In the genomic region with DNA sequence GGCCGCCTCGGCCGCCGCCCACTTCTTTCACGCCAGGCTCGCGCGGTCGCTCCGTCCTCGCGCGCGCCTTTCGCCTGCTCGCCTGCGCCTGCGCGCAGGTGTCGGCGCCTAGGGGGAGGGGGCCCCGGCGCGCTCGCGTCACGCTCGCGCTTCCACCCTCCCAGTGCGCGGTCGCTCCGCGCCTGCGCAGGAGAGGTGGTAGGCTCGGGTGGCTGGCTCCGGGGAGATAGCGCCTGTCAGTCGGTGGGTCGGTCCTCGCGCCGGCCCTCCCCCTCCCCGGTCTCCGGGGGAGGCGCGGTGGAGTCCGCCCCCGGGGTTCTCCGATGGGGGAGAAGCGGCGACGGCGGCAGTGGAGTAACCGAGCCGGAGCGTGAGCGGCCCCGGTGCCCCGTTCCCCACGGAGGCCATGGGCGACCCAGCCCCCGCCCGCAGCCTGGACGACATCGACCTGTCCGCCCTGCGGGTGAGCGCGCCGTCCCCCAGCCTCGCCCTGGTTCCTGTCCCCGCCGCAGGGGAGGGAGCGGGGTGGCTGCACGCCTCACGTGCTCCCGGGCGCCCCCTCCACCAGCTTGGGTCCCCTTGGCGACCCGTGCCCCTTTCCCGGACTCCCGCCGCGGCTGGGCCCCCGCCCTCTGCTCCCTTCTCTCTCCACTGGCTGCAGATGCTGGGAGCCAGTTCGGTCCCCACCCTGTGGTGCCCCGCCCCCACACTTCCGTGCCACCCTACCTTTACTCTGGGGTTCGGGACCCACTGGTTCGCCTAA, we compare ENCODE assay signal across 1 cellular context.
TF ChIP-seq lines count a peak whose summit lies in the region.

MINK1 (plus strand) TSS at position 163 of the 763 bp plus-strand sequence; CDS start at position 407, 244 bp downstream.

TF ChIP-seq in HepG2, 621 proteins besides CTCF, POLR2A, EP300 and RAD21 (continued from another document and continues in another):
- TF ChIP-seq, protein P1, sequence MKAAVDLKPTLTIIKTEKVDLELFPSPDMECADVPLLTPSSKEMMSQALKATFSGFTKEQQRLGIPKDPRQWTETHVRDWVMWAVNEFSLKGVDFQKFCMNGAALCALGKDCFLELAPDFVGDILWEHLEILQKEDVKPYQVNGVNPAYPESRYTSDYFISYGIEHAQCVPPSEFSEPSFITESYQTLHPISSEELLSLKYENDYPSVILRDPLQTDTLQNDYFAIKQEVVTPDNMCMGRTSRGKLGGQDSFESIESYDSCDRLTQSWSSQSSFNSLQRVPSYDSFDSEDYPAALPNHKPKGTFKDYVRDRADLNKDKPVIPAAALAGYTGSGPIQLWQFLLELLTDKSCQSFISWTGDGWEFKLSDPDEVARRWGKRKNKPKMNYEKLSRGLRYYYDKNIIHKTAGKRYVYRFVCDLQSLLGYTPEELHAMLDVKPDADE (CRISPR knock-in tag; IDR thresholded peaks at IDR 0.05): no peak
- TF ChIP-seq NR2F1 (CRISPR knock-in tag; IDR thresholded peaks at IDR 0.05) (0 out of 4 replicates have a peak, but pooled peaks of 1 of the 2 experiments have one; percentile 9), ZNF782 (CRISPR knock-in tag; IDR thresholded peaks at IDR 0.05; ENCODE audit: borderline replicate concordance) (0 out of 2 replicates have a peak, but pooled peaks have one; percentile 12), ZFX (CRISPR knock-in tag; IDR thresholded peaks at IDR 0.05; ENCODE audit: low read depth) (peak; percentile 69), CREM (IDR thresholded peaks at IDR 0.05) (no peak), CREM (CRISPR knock-in tag; IDR thresholded peaks at IDR 0.05) (no peak), SIX1 (CRISPR knock-in tag; IDR thresholded peaks at IDR 0.05; ENCODE audit: borderline replicate concordance) (no peak), ATF1 (CRISPR knock-in tag; IDR thresholded peaks at IDR 0.05) (no peak), ZBTB10 (CRISPR knock-in tag; IDR thresholded peaks at IDR 0.05; ENCODE audit: borderline replicate concordance) (no peak), NR0B2 (CRISPR knock-in tag; IDR thresholded peaks at IDR 0.05) (peak; percentile 54; the same call in 1 of the 2 replicates), FIP1L1 (IDR thresholded peaks at IDR 0.05; ENCODE audit: borderline replicate concordance, insufficient read depth, low read depth, low read length) (no peak), SMAD9 (CRISPR knock-in tag; IDR thresholded peaks at IDR 0.05) (no peak), CEBPG (CRISPR knock-in tag; IDR thresholded peaks at IDR 0.05) (no peak), KLF6 (CRISPR knock-in tag; IDR thresholded peaks at IDR 0.05) (no peak; the same call in 1 of the 2 replicates), ZSCAN20 (CRISPR knock-in tag; IDR thresholded peaks at IDR 0.05; ENCODE audit: borderline replicate concordance) (0 out of 2 replicates have a peak, but pooled peaks have one; percentile 42), PAWR (CRISPR knock-in tag; IDR thresholded peaks at IDR 0.05; ENCODE audit: borderline replicate concordance) (0 out of 2 replicates have a peak, but pooled peaks have one; percentile 59), HNF4G (IDR thresholded peaks at IDR 0.05; ENCODE audit: borderline replicate concordance, low read depth, low read length) (no peak), HNF4G (CRISPR knock-in tag; IDR thresholded peaks at IDR 0.05; ENCODE audit: borderline replicate concordance, low read depth) (0 out of 2 replicates have a peak, but pooled peaks have one; percentile 25), CBFB (CRISPR knock-in tag; IDR thresholded peaks at IDR 0.05) (0 out of 2 replicates have a peak, but pooled peaks have one; percentile 49), SIN3A (IDR thresholded peaks at IDR 0.05; ENCODE audit: borderline replicate concordance, low read depth, low read length) (peak; percentile 21; the same call in 1 of the 2 replicates), ZNF607 (CRISPR knock-in tag; IDR thresholded peaks at IDR 0.05; ENCODE audit: borderline replicate concordance) (peak; percentile 9; the same call in 1 of the 2 replicates), GMEB1 (CRISPR knock-in tag; IDR thresholded peaks at IDR 0.05; ENCODE audit: borderline replicate concordance) (peak; percentile 72; the same call in 1 of the 2 replicates), ONECUT2 (CRISPR knock-in tag; IDR thresholded peaks at IDR 0.05) (peak; percentile 37; the same call in 1 of the 2 replicates), ZNF768 (CRISPR knock-in tag; IDR thresholded peaks at IDR 0.05) (peak; percentile 34; the same call in 1 of the 2 replicates), MED1 (CRISPR knock-in tag; IDR thresholded peaks at IDR 0.05) (peak; percentile 36), ZNF264 (CRISPR knock-in tag; IDR thresholded peaks at IDR 0.05) (peak; percentile 29; the same call in 1 of the 2 replicates), ZNF33B (CRISPR knock-in tag; IDR thresholded peaks at IDR 0.05) (0 out of 2 replicates have a peak, but pooled peaks have one; percentile 23), KDM1A (CRISPR knock-in tag; IDR thresholded peaks at IDR 0.05) (no peak), ZMAT3 (CRISPR knock-in tag; conservative IDR thresholded peaks at IDR 0.05) (no peak), HOXD1 (CRISPR knock-in tag; IDR thresholded peaks at IDR 0.05) (peak; percentile 61; the same call in 1 of the 2 replicates), ZNF619 (CRISPR knock-in tag; IDR thresholded peaks at IDR 0.05) (no peak; the same call in 1 of the 2 replicates), HMG20A (CRISPR knock-in tag; IDR thresholded peaks at IDR 0.05; ENCODE audit: borderline replicate concordance) (no peak), NONO (IDR thresholded peaks at IDR 0.05) (no peak), NONO (CRISPR knock-in tag; conservative IDR thresholded peaks at IDR 0.05) (0 out of 2 replicates have a peak, but pooled peaks have one; percentile 15), MAZ (IDR thresholded peaks at IDR 0.05; ENCODE audit: borderline replicate concordance, low read depth, low read length) (peak; percentile 96), MAZ (CRISPR knock-in tag; IDR thresholded peaks at IDR 0.05; ENCODE audit: low read depth) (no peak; the same call in 1 of the 2 replicates), ZNF275 (CRISPR knock-in tag; IDR thresholded peaks at IDR 0.05; ENCODE audit: borderline replicate concordance) (peak; percentile 68; the same call in 1 of the 2 replicates), TFE3 (CRISPR knock-in tag; IDR thresholded peaks at IDR 0.05) (peak; percentile 11; the same call in 1 of the 2 replicates), THAP9 (CRISPR knock-in tag; IDR thresholded peaks at IDR 0.05; ENCODE audit: borderline replicate concordance) (no peak; the same call in 1 of the 2 replicates), YEATS4 (CRISPR knock-in tag; IDR thresholded peaks at IDR 0.05; ENCODE audit: borderline replicate concordance) (peak; percentile 55; the same call in 1 of the 2 replicates), IRF9 (CRISPR knock-in tag; IDR thresholded peaks at IDR 0.05; ENCODE audit: borderline replicate concordance) (peak; percentile 61; the same call in 1 of the 2 replicates), BHLHE40 (IDR thresholded peaks at IDR 0.05; ENCODE audit: low read length) (peak; percentile 35; the same call in 1 of the 2 replicates)
- TF ChIP-seq, protein P2, sequence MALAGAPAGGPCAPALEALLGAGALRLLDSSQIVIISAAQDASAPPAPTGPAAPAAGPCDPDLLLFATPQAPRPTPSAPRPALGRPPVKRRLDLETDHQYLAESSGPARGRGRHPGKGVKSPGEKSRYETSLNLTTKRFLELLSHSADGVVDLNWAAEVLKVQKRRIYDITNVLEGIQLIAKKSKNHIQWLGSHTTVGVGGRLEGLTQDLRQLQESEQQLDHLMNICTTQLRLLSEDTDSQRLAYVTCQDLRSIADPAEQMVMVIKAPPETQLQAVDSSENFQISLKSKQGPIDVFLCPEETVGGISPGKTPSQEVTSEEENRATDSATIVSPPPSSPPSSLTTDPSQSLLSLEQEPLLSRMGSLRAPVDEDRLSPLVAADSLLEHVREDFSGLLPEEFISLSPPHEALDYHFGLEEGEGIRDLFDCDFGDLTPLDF (CRISPR knock-in tag; IDR thresholded peaks at IDR 0.05): peak; percentile 55; the same call in 1 of the 2 replicates
- TF ChIP-seq, protein P3, sequence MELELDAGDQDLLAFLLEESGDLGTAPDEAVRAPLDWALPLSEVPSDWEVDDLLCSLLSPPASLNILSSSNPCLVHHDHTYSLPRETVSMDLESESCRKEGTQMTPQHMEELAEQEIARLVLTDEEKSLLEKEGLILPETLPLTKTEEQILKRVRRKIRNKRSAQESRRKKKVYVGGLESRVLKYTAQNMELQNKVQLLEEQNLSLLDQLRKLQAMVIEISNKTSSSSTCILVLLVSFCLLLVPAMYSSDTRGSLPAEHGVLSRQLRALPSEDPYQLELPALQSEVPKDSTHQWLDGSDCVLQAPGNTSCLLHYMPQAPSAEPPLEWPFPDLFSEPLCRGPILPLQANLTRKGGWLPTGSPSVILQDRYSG (CRISPR knock-in tag; IDR thresholded peaks at IDR 0.05): no peak
